In genomic region chr4:13386405-13387107, GRCh38 we compare ENCODE assay signal across 14 cellular contexts.
DNase-seq lines count a peak whose midpoint lies in the region; ATAC-seq and TF ChIP-seq lines count a peak whose summit lies in the region.
"Had no signal": no experiment of that assay in that cellular context is flagged by ENCODE, and none has a peak within 500 bp of the region (broad histone marks: within the 10 kb centered on the region; RNA-seq: fewer than 3 reads in every experiment).

No MANE protein-coding gene starts in this region.

- no peak for TF ChIP-seq CTCF in GM06990 (IDR thresholded peaks at IDR 0.05; ENCODE audit: insufficient read depth, low read length, poor library complexity, severe bottlenecking)
- TF ChIP-seq CTCF in progenitor cell of endocrine pancreas (IDR thresholded peaks at IDR 0.05; ENCODE audit: unreplicated experiment), result no peak

- peaks cover 24% of the 10 kb centered on the region for H3K9me3 Mint-ChIP-seq in progenitor cell of endocrine pancreas (ENCODE audit: low read depth)

- peak; percentile 13 for DNase-seq in GM06990 (ENCODE audit: extremely low read depth, insufficient read length)
- peak; percentile 31 for DNase-seq in RPMI7951 (ENCODE audit: low read depth)
- DNase-seq in progenitor cell of endocrine pancreas (ENCODE audit: low spot score, unreplicated experiment), result no peak
- no peak for DNase-seq in kidney glomerular epithelial cell (lab: John Stamatoyannopoulos, UW)
- DNase-seq in glomerular visceral epithelial cell (ENCODE audit: extremely low spot score), result no peak
- no peak for DNase-seq in NCI-H446 (lab: John Stamatoyannopoulos, UW)
- DNase-seq: activated CD4-positive, CD25-positive, alpha-beta regulatory T cell; activated effector memory CD4-positive, alpha-beta T cell treated with anti-CD3 and anti-CD28 coated beads, Interleukin-2, amount 50 U/mL, for 16 hours; GM23248; Right ventricle myocardium superior; upper lobe of left lung had no signal

- H3K27me3 ChIP-seq in GM06990 (replicated peaks; ENCODE audit: control insufficient read depth, insufficient read depth, low read length), result no peaks in the 10 kb centered on the region
- H3K27me3 ChIP-seq: upper lobe of left lung had no signal

- peaks cover 22% of the 10 kb centered on the region for H3K36me3 Mint-ChIP-seq in progenitor cell of endocrine pancreas (ENCODE audit: insufficient read depth)

- H3K4me3 Mint-ChIP-seq in progenitor cell of endocrine pancreas (ENCODE audit: low read depth), result no peak overlapping the region

- H3K36me3 ChIP-seq in GM06990 (ENCODE audit: control insufficient read depth, insufficient read depth, low read length), result peaks cover 2% of the 10 kb centered on the region; the same call in 1 of the 2 replicates
- H3K36me3 ChIP-seq: upper lobe of left lung had no signal

- peaks cover 3% of the 10 kb centered on the region for H3K4me1 Mint-ChIP-seq in progenitor cell of endocrine pancreas (ENCODE audit: low read depth)

- ATAC-seq in GM19372 (IDR thresholded peaks at IDR 0.05; ENCODE audit: low read depth, unreplicated experiment), result peak; percentile 72
- ATAC-seq in HG02970 (IDR thresholded peaks at IDR 0.05; ENCODE audit: low FRiP score, unreplicated experiment), result peak; percentile 66
- ATAC-seq: HepG2 had no signal

- H3K27ac Mint-ChIP-seq in progenitor cell of endocrine pancreas, result no peak overlapping the region

- H3K27me3 Mint-ChIP-seq in progenitor cell of endocrine pancreas, result no peaks in the 10 kb centered on the region

- no peak overlapping the region for H3K4me3 ChIP-seq in GM06990 (replicated peaks; ENCODE audit: low read depth, low read length)
- H3K4me3 ChIP-seq: GM23248, upper lobe of left lung had no signal

Comparison
In these comparisons a context has a peak if more than half of its experiments do, and no peak if none do; other contexts are left out.
1. DNase-seq: peak in GM06990 (single experiment) and RPMI7951 (single experiment); none in progenitor cell of endocrine pancreas (single experiment), kidney glomerular epithelial cell (single experiment), glomerular visceral epithelial cell (single experiment) and NCI-H446 (0 of 2).